9 cellular contexts compared by ENCODE assay signal in genomic region chr22:47710135-47710534, GRCh38.
"Had no signal": no experiment of that assay in that cellular context is flagged by ENCODE, and none has a peak within 500 bp of the region (broad histone marks: within the 10 kb centered on the region; RNA-seq: fewer than 3 reads in every experiment).

No MANE protein-coding gene starts in this region.

- FAIRE-seq: H54, HTR-8/SVneo, K562 had no signal

- H3K4me3 ChIP-seq: HAP-1, K562 had no signal

- H3K27ac Mint-ChIP-seq: HFFc6 had no signal

- H3K36me3 ChIP-seq: HAP-1 had no signal

- DNase-seq: GOT3, HFFc6, IMR-90, KG1 had no signal

- ATAC-seq: HCT116, K562 had no signal

- H3K4me1 ChIP-seq: HAP-1 had no signal

- H3K4me3 Mint-ChIP-seq: HFFc6 had no signal

- H3K9me3 ChIP-seq: HAP-1 had no signal
